In genomic region chr17:7177954-7178477, GRCh38 we compare ENCODE assay signal across 9 cellular contexts. TPM values are rescaled to one million over a fixed set of nuclear protein-coding genes. Genes with fewer than 3 reads are reported as not detected.
DNase-seq lines count a peak whose midpoint lies in the region; ATAC-seq and TF ChIP-seq lines count a peak whose summit lies in the region.
"Had no signal": no experiment of that assay in that cellular context is flagged by ENCODE, and none has a peak within 500 bp of the region (broad histone marks: within the 10 kb centered on the region; RNA-seq: fewer than 3 reads in every experiment).

No MANE protein-coding gene starts in this region.

- peaks cover 13% of the 10 kb centered on the region for H3K27me3 Mint-ChIP-seq in endodermal cell (ENCODE audit: insufficient read depth)

- CTCF ChIA-PET in PC-3 (lab: Charles Lee) = interaction anchor here (2.1 kb wide), 1 partner anchor 132 kb away, joined by 11 read pairs; no protein-coding TSS in a partner anchor

- H2BK12ac ChIP-seq in trophoblast cell (ENCODE audit: low read length) = peak overlapping the region; percentile 10

- no TSS peak for BruUV-seq in PC-3 (replicated peaks; lab: Mats Ljungman, UMichigan)

- peak overlapping the region; percentile 47 for H4K12ac ChIP-seq in trophoblast cell (ENCODE audit: low read depth, low read length)

- peak overlapping the region; percentile 93 for H3K27ac Mint-ChIP-seq in endodermal cell

- no peak for TF ChIP-seq POLR2A in GM18505 (IDR thresholded peaks at IDR 0.05; ENCODE audit: borderline replicate concordance, extremely low read depth, insufficient read depth, insufficient read length)

- H3K4me3 Mint-ChIP-seq in endodermal cell = no peak overlapping the region

- intact Hi-C loops in PC-3 (cut with micrococcal nuclease) = loop anchor here (2.0 kb wide), 1 partner anchor 131 kb away; no protein-coding TSS in a partner anchor

- no peaks in the 10 kb centered on the region for H3K27me3 ChIP-seq in PC-3 (ENCODE audit: low read length)
- H3K27me3 ChIP-seq in endodermal cell (ENCODE audit: control insufficient read depth, insufficient read depth, low read length, poor library complexity, severe bottlenecking) = peaks cover 11% of the 10 kb centered on the region
- H3K27me3 ChIP-seq in trophoblast cell (ENCODE audit: insufficient read depth, low read length) = no peaks in the 10 kb centered on the region

- H3K36me3 ChIP-seq in PC-3 (ENCODE audit: low read depth, low read length) = no peaks in the 10 kb centered on the region
- H3K36me3 ChIP-seq in endodermal cell (ENCODE audit: control insufficient read depth, insufficient read depth, low read length) = no peaks in the 10 kb centered on the region
- H3K36me3 ChIP-seq in trophoblast cell (ENCODE audit: control insufficient read depth in 1 of 2, insufficient read depth in 2 of 2, low read length in 2 of 2) = no peaks in the 10 kb centered on the region

- H4K20me1 ChIP-seq in PC-3 (ENCODE audit: low read length) = no peaks in the 10 kb centered on the region

- H3K9me3 Mint-ChIP-seq in endodermal cell = no peaks in the 10 kb centered on the region

- H2BK120ac ChIP-seq in trophoblast cell (ENCODE audit: insufficient read depth, low read length, poor library complexity) = peak overlapping the region; percentile 8

- H3K79me2 ChIP-seq in PC-3 (ENCODE audit: low read length) (no peaks in the 10 kb centered on the region), trophoblast cell (ENCODE audit: control insufficient read depth, insufficient read depth, low read length, poor library complexity) (peaks cover 2% of the 10 kb centered on the region)

- H3K4me3 ChIP-seq in PC-3 (ENCODE audit: low read length) (peak overlapping the region; percentile 77), endodermal cell (ENCODE audit: low read length) (peak overlapping the region; percentile 87), trophoblast cell (ENCODE audit: low read depth, low read length) (peak overlapping the region; percentile 54)

- H3F3A ChIP-seq in PC-3 (ENCODE audit: low read length, unreplicated experiment) = no peaks in the 10 kb centered on the region

- H3K9ac ChIP-seq in PC-3 (ENCODE audit: low read length) = peak overlapping the region; percentile 27
- peak overlapping the region; percentile 53 for H3K9ac ChIP-seq in endodermal cell (ENCODE audit: extremely low read depth, low read length, poor library complexity, severe bottlenecking)
- no peak overlapping the region for H3K9ac ChIP-seq in trophoblast cell (ENCODE audit: low read length)

- 7 to 14% methylated on average over 3 to 9 of the region's 18 CpGs for WGBS in endodermal cell (ENCODE audit: insufficient coverage in 1 of 2, insufficient read length in 1 of 2), 2 experiments
- WGBS in trophoblast cell (ENCODE audit: extremely low coverage, insufficient coverage, insufficient read length) = no CpG with 5 or more reads among the region's 18 CpGs

- H3K4me2 ChIP-seq in PC-3 (ENCODE audit: low read length) (peak overlapping the region; percentile 98), trophoblast cell (ENCODE audit: low read length) (peak overlapping the region; percentile 95)

- DNase-seq in NCI-H1417 (lab: John Stamatoyannopoulos, UW) (peak; percentile 10 to 58 (median 50)), NCI-H1417 treated with DMSO at 0.1 percent for 48 hours (lab: John Stamatoyannopoulos, UW) (no peak), PC-3 (peak; percentile 4), endodermal cell (peak; percentile 87), trophoblast cell (no peak), cortex of kidney (lab: John Stamatoyannopoulos, UW) (no peak)

- H3K9me3 ChIP-seq in PC-3 (ENCODE audit: low read length) (no peaks in the 10 kb centered on the region), endodermal cell (ENCODE audit: control insufficient read depth, low read length) (no peaks in the 10 kb centered on the region), trophoblast cell (ENCODE audit: insufficient read depth, low read depth, low read length) (peaks cover 9% of the 10 kb centered on the region)

- peak overlapping the region; percentile 81 for H4K8ac ChIP-seq in trophoblast cell (ENCODE audit: low read depth, low read length)

- H3K79me1 ChIP-seq in trophoblast cell (ENCODE audit: low read length) = peaks cover 8% of the 10 kb centered on the region

- H3K23ac ChIP-seq in trophoblast cell (ENCODE audit: low read length) = no peak overlapping the region

- H3K4me1 ChIP-seq in PC-3 (ENCODE audit: insufficient read depth, low read length) (no peaks in the 10 kb centered on the region), endodermal cell (ENCODE audit: control insufficient read depth, insufficient read depth, low read length) (no peaks in the 10 kb centered on the region), trophoblast cell (ENCODE audit: control insufficient read depth in 1 of 2, insufficient read depth in 2 of 2, low read length in 2 of 2) (peaks cover 4 to 15% of the 10 kb centered on the region in 2 experiments)

- ATAC-seq in PC-3 (peak; percentile 47), GM18505 (IDR thresholded peaks at IDR 0.05; ENCODE audit: unreplicated experiment) (no peak), GM21619 (IDR thresholded peaks at IDR 0.05; ENCODE audit: unreplicated experiment) (no peak)

- POLR2A ChIA-PET in PC-3 (lab: Charles Lee; ENCODE audit: unreplicated experiment) = interaction anchor here (0.6 kb wide), 1 partner anchor 132 kb away, joined by 3 read pairs; no protein-coding TSS in a partner anchor

- H3K27ac ChIP-seq in PC-3 (ENCODE audit: low read length) = no peak overlapping the region
- peak overlapping the region; percentile 56 for H3K27ac ChIP-seq in endodermal cell (ENCODE audit: low read depth, low read length)
- no peak overlapping the region for H3K27ac ChIP-seq in trophoblast cell (ENCODE audit: low read depth, low read length)
- H3K27ac ChIP-seq: C4-2B had no signal

- H2BK5ac ChIP-seq in trophoblast cell (ENCODE audit: low read depth, low read length, poor library complexity) = no peak overlapping the region

- H3K18ac ChIP-seq in trophoblast cell (ENCODE audit: low read length) = peak overlapping the region; percentile 17

- H4K91ac ChIP-seq in trophoblast cell (ENCODE audit: low read depth, low read length) = peak overlapping the region; percentile 41

- no peaks in the 10 kb centered on the region for H3K9me2 ChIP-seq in PC-3 (replicated peaks; ENCODE audit: low read length)

- H2AK5ac ChIP-seq in trophoblast cell (ENCODE audit: low read length) = no peak overlapping the region

- peak overlapping the region; percentile 15 for H3K14ac ChIP-seq in trophoblast cell (ENCODE audit: low read length)

- peak overlapping the region; percentile 90 for H2AFZ ChIP-seq in PC-3 (ENCODE audit: low read length)
- peak overlapping the region; percentile 77 for H2AFZ ChIP-seq in trophoblast cell (ENCODE audit: insufficient read depth, low read length, poor library complexity)

- no peaks in the 10 kb centered on the region for H3K36me3 Mint-ChIP-seq in endodermal cell (ENCODE audit: low read depth)

- peaks cover 9% of the 10 kb centered on the region for H3K4me1 Mint-ChIP-seq in endodermal cell

- peak overlapping the region; percentile 22 for H3K4ac ChIP-seq in trophoblast cell (ENCODE audit: low read depth, low read length)

- TF ChIP-seq CTCF in PC-3 (conservative IDR thresholded peaks at IDR 0.05; ENCODE audit: low read depth, low read length) (no peak), endodermal cell (conservative IDR thresholded peaks at IDR 0.05) (no peak)

RNA-seq across cellular contexts. Expression of gene ASGR1, which starts 1.2 kb away (rescaled TPM):
- 0.95 and 2.2 TPM in 2 replicates for total RNA-seq in PC-3 (2014; rRNA removed)
- 10 to 100 TPM in 1 of 2 donors, 1 to 10 TPM in 1; 6.8 to 14.2 TPM for total RNA-seq in endodermal cell
- 16.5 TPM for polyA plus RNA-seq in endodermal cell (2013, experiment 1 of 2)
- polyA plus RNA-seq in endodermal cell (2013, experiment 2 of 2) = 17.6 TPM
- 5.7 and 5.9 TPM in 2 replicates for polyA plus RNA-seq in trophoblast cell (2013)

RNA-seq across cellular contexts. Expression of gene DLG4, which starts 41.6 kb away (rescaled TPM):
- total RNA-seq in PC-3 (2014; rRNA removed) (6.5 and 12.8 TPM in 2 replicates), endodermal cell (10 to 100 TPM; 35.1 to 68.5 TPM)
- polyA plus RNA-seq in endodermal cell (2013, experiment 1 of 2) = 76.0 TPM
- 59.6 TPM for polyA plus RNA-seq in endodermal cell (2013, experiment 2 of 2)
- polyA plus RNA-seq in trophoblast cell (2013) = 14.6 and 15.7 TPM in 2 replicates

RNA-seq across cellular contexts. Expression of gene ACADVL, which starts 41.7 kb away (rescaled TPM):
- total RNA-seq in PC-3 (2014; rRNA removed) (558 and 646 TPM in 2 replicates), endodermal cell (100 to 1,000 TPM; 337 to 459 TPM)
- polyA plus RNA-seq in endodermal cell (2013, experiment 1 of 2) = 272 TPM
- polyA plus RNA-seq in endodermal cell (2013, experiment 2 of 2) = 222 TPM
- 491 and 526 TPM in 2 replicates for polyA plus RNA-seq in trophoblast cell (2013)

RNA-seq across cellular contexts. Expression of gene DVL2, which starts 56.3 kb away (rescaled TPM):
- total RNA-seq in PC-3 (2014; rRNA removed) (36.9 and 65.7 TPM in 2 replicates), endodermal cell (100 to 1,000 TPM in 1 of 2 donors, 10 to 100 TPM in 1; 98.2 to 116 TPM)
- polyA plus RNA-seq in endodermal cell (2013, experiment 1 of 2) = 77.0 TPM
- polyA plus RNA-seq in endodermal cell (2013, experiment 2 of 2) = 76.3 TPM
- 34.2 and 34.4 TPM in 2 replicates for polyA plus RNA-seq in trophoblast cell (2013)

Comparison
In these comparisons a context has a peak if more than half of its experiments do, and no peak if none do; other contexts are left out.
1. DNase-seq: peak in NCI-H1417 (3 of 3), PC-3 (single experiment) and endodermal cell (single experiment); none in NCI-H1417 treated with DMSO at 0.1 percent for 48 hours (single experiment), trophoblast cell (0 of 2) and cortex of kidney (single experiment).
2. Peak in every context shown above with its lines, with median percentiles within 50 percentile points of each other: H3K4me3 ChIP-seq.